2 cellular contexts compared by ENCODE assay signal in the genomic region with DNA sequence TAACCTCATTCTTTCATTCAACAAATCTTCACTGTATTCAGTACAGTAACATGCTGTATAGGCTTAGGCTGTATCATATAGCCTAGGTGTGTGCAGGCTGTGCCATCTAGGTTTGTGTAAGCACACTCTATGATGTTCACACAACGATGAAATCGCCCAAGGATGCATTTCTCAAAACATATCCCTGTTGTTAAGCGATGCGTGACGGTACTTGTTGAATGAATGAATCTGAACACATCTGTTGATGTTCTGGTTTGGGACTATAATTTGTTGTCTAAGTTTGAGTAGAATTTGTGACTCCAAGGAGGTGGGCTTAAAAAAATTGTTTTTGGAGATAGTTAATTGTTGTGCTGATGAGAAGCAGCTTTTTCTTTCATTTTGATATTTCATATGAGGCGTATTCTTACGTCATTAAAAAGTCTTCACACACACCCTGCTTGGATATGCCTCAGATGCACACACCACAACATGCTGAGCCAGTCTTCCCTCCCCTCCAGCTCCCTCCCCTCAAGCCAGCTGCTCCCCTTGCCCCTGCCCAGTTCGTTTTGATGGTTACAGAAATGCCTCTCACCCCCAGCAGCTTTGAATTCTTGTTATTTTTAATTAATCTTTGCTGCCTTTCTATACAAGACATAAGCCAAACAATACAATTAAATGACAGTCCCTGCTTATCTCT.
TF ChIP-seq lines count a peak whose summit lies in the region.

No MANE protein-coding gene starts in this region.

TF ChIP-seq in IMR-90, 13 proteins besides CTCF, POLR2A, EP300 and RAD21:
- TF ChIP-seq FOS (IDR thresholded peaks at IDR 0.05; ENCODE audit: low read depth, low read length) (no peak), SMC3 (IDR thresholded peaks at IDR 0.05; ENCODE audit: low read depth, low read length) (no peak), MAFK (IDR thresholded peaks at IDR 0.05; ENCODE audit: low read depth, low read length) (no peak), MXI1 (IDR thresholded peaks at IDR 0.05; ENCODE audit: borderline replicate concordance, low read depth, low read length) (no peak), MAZ (IDR thresholded peaks at IDR 0.05; ENCODE audit: borderline replicate concordance, low read depth, low read length) (no peak), NFE2L2 (IDR thresholded peaks at IDR 0.05; ENCODE audit: low read depth, low read length) (no peak), BHLHE40 (IDR thresholded peaks at IDR 0.05; ENCODE audit: low read depth, low read length) (no peak), RCOR1 (IDR thresholded peaks at IDR 0.05; ENCODE audit: insufficient replicate concordance, low read length) (no peak), CEBPB (IDR thresholded peaks at IDR 0.05; ENCODE audit: low read depth, low read length) (no peak), RFX5 (IDR thresholded peaks at IDR 0.05; ENCODE audit: low read depth, low read length) (no peak), CHD1 (IDR thresholded peaks at IDR 0.05; ENCODE audit: low read depth, low read length) (no peak)
- TF ChIP-seq, protein P1, sequence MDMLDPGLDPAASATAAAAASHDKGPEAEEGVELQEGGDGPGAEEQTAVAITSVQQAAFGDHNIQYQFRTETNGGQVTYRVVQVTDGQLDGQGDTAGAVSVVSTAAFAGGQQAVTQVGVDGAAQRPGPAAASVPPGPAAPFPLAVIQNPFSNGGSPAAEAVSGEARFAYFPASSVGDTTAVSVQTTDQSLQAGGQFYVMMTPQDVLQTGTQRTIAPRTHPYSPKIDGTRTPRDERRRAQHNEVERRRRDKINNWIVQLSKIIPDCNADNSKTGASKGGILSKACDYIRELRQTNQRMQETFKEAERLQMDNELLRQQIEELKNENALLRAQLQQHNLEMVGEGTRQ (IDR thresholded peaks at IDR 0.05; ENCODE audit: low read depth, low read length), result no peak
- TF ChIP-seq, protein P2, sequence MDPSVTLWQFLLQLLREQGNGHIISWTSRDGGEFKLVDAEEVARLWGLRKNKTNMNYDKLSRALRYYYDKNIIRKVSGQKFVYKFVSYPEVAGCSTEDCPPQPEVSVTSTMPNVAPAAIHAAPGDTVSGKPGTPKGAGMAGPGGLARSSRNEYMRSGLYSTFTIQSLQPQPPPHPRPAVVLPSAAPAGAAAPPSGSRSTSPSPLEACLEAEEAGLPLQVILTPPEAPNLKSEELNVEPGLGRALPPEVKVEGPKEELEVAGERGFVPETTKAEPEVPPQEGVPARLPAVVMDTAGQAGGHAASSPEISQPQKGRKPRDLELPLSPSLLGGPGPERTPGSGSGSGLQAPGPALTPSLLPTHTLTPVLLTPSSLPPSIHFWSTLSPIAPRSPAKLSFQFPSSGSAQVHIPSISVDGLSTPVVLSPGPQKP (IDR thresholded peaks at IDR 0.05; ENCODE audit: borderline replicate concordance, low read depth, low read length), result no peak

TF ChIP-seq in GM12878, 131 proteins besides CTCF, POLR2A, EP300 and RAD21:
- TF ChIP-seq SIN3A (IDR thresholded peaks at IDR 0.05; ENCODE audit: low read depth, low read length), result no peak
- TF ChIP-seq CHD2 (IDR thresholded peaks at IDR 0.05; ENCODE audit: borderline replicate concordance, low read depth, low read length), result no peak
- TF ChIP-seq SPI1 (IDR thresholded peaks at IDR 0.05; ENCODE audit: borderline replicate concordance, insufficient read depth, low read depth, low read length), result no peak
- no peak for TF ChIP-seq MYC (IDR thresholded peaks at IDR 0.05; ENCODE audit: insufficient read depth, insufficient read length, insufficient replicate concordance, low read length, severe bottlenecking)
- TF ChIP-seq NBN (IDR thresholded peaks at IDR 0.05), result no peak
- peak; percentile 60; the same call in 1 of the 2 replicates for TF ChIP-seq PAX5 (IDR thresholded peaks at IDR 0.05; ENCODE audit: borderline replicate concordance, low read depth, low read length)
